19 cellular contexts compared by ENCODE assay signal in genomic region chr19:29653398-29653797, GRCh38. TPM values are rescaled to one million over a fixed set of nuclear protein-coding genes. Genes with fewer than 3 reads are reported as not detected.
DNase-seq lines count a peak whose midpoint lies in the region; TF ChIP-seq lines count a peak whose summit lies in the region.
"Had no signal": no experiment of that assay in that cellular context is flagged by ENCODE, and none has a peak within 500 bp of the region (broad histone marks: within the 10 kb centered on the region; RNA-seq: fewer than 3 reads in every experiment).

No MANE protein-coding gene starts in this region.

- H3K4me3 ChIP-seq in spleen, result no peak overlapping the region
- H3K4me3 ChIP-seq: A549; BLaER1 treated with 17β-estradiol and CSF1 and Interleukin-3, amounts not matched to agents 10 nM and 100 nM; GM12878 had no signal

- no peaks in the 10 kb centered on the region for H3K36me3 ChIP-seq in spleen
- H3K36me3 ChIP-seq: BLaER1 treated with 17β-estradiol and CSF1 and Interleukin-3, amounts not matched to agents 10 nM and 100 nM had no signal

- TF ChIP-seq POLR2A in spleen (IDR thresholded peaks at IDR 0.05), result no peak

- no peak for TF ChIP-seq CTCF in spleen (IDR thresholded peaks at IDR 0.05 in 8 of 11, conservative IDR thresholded peaks at IDR 0.05 in 3 of 11)

- intact Hi-C loops in posterior vena cava (cut with DNase I), result no loop called here
- intact Hi-C loops in spleen (cut with DNase I; ENCODE audit: low total_unique reads), result no loop called here

- WGBS in spleen, 5 donors, result 87 to 99% (median 93%) methylated on average over 5 of the region's 5 CpGs

- peak; percentile 16 for DNase-seq in activated effector memory CD4-positive, alpha-beta T cell treated with anti-CD3 and anti-CD28 coated beads, Interleukin-2, amount 50 U/mL, for 16 hours
- no peak for DNase-seq in activated effector memory CD4-positive, alpha-beta T cell treated with Interleukin-2 at 50 U/mL for 16 hours
- DNase-seq in posterior vena cava (ENCODE audit: low spot score) (peak; percentile 68), spleen (peak; percentile 2), iPS-NIHi11 (ENCODE audit: low spot score) (no peak), T1000 (lab: John Stamatoyannopoulos, UW) (no peak)
- DNase-seq in activated T-cell treated with anti-CD3 and anti-CD28 coated beads, Interleukin-2, amount 50 U/mL, for 1 hour, result no peak
- DNase-seq: AML-193; Caco-2; Calu3; CD4-positive, alpha-beta T cell; CD8-positive, alpha-beta T cell; DMS79 treated with DMSO at 0.1 percent for 48 hours; GDM1 had no signal

- peaks cover 0 to 7% (median 0%) of the 10 kb centered on the region in 8 donors for H3K9me3 ChIP-seq in spleen

- no peak overlapping the region for H3K27ac ChIP-seq in spleen
- H3K27ac ChIP-seq: 22Rv1; A549; BLaER1 treated with 17β-estradiol and CSF1 and Interleukin-3, amounts not matched to agents 10 nM and 100 nM; C4-2B had no signal

- H3K4me1 ChIP-seq in spleen, result no peaks in the 10 kb centered on the region
- H3K4me1 ChIP-seq: A549, Caco-2 had no signal

- H3K27me3 ChIP-seq in spleen (replicated peaks in 1 of 7), result no peaks in the 10 kb centered on the region
- H3K27me3 ChIP-seq: BLaER1 treated with 17β-estradiol and CSF1 and Interleukin-3, amounts not matched to agents 10 nM and 100 nM had no signal

RNA-seq across cellular contexts. Expression of gene PLEKHF1, which starts 11.9 kb away (rescaled TPM):
- total RNA-seq in posterior vena cava (10 to 100 TPM; 20.7 to 21.0 TPM), spleen (10 to 100 TPM; 12.4 to 28.0 (median 18.5) TPM)
- 10 to 100 TPM in 2 of 3 donors, 1 to 10 TPM in 1; 9.7 to 18.6 (median 10.7) TPM for polyA plus RNA-seq in spleen

RNA-seq across cellular contexts. Expression of gene POP4, which starts 47.3 kb away (rescaled TPM):
- total RNA-seq in posterior vena cava (10 to 100 TPM; 41.4 to 49.1 TPM), spleen (10 to 100 TPM; 49.3 to 73.1 (median 60.7) TPM)
- polyA plus RNA-seq in spleen, result 10 to 100 TPM; 54.5 to 69.1 (median 68.8) TPM

Comparison
In these comparisons a context has a peak if more than half of its experiments do, and no peak if none do; other contexts are left out.
1. DNase-seq: peak in activated effector memory CD4-positive, alpha-beta T cell treated with anti-CD3 and anti-CD28 coated beads, Interleukin-2, amount 50 U/mL, for 16 hours (single experiment), posterior vena cava (single experiment) and spleen (single experiment); none in activated effector memory CD4-positive, alpha-beta T cell treated with Interleukin-2 at 50 U/mL for 16 hours (single experiment), iPS-NIHi11 (single experiment), activated T-cell treated with anti-CD3 and anti-CD28 coated beads, Interleukin-2, amount 50 U/mL, for 1 hour (single experiment) and T1000 (single experiment).